In genomic region chr4:24266951-24267577, GRCh38 we compare ENCODE assay signal across 23 cellular contexts.
DNase-seq lines count a peak whose midpoint lies in the region; ATAC-seq and TF ChIP-seq lines count a peak whose summit lies in the region.
"Had no signal": no experiment of that assay in that cellular context is flagged by ENCODE, and none has a peak within 500 bp of the region (broad histone marks: within the 10 kb centered on the region; RNA-seq: fewer than 3 reads in every experiment).

No MANE protein-coding gene starts in this region.

- no peaks in the 10 kb centered on the region for H3K9me3 Mint-ChIP-seq in Caco-2 (ENCODE audit: unreplicated experiment)
- H3K9me3 Mint-ChIP-seq in activated T-helper 2 cell treated with anti-CD3 and anti-CD28 coated beads, Interferon-gamma antibody, Interleukin-2, Interleukin-4, amounts not matched to agents 10 μg/mL and 5 μg/mL and 100 μg/mL, durations not matched to agents 14 hours and 24 hours and 36 hours: no peaks in the 10 kb centered on the region
- H3K9me3 Mint-ChIP-seq: T-helper 1 cell treated with Interleukin-12 subunit alpha and Interleukin-12 subunit beta and Interleukin-4 antibody, amounts not matched to agents 30 μg/mL and 1 μg/mL, for 36 hours had no signal

- peaks cover 3% of the 10 kb centered on the region for H3K27me3 Mint-ChIP-seq in Caco-2 (ENCODE audit: insufficient read depth, unreplicated experiment)
- no peaks in the 10 kb centered on the region for H3K27me3 Mint-ChIP-seq in activated T-helper 2 cell treated with anti-CD3 and anti-CD28 coated beads, Interferon-gamma antibody, Interleukin-2, Interleukin-4, amounts not matched to agents 10 μg/mL and 5 μg/mL and 100 μg/mL, durations not matched to agents 14 hours and 24 hours and 36 hours (ENCODE audit: low read depth)

- peaks cover 13% of the 10 kb centered on the region; the same call in 1 of the 2 replicates for H3K4me1 ChIP-seq in Caco-2
- H3K4me1 ChIP-seq: sigmoid colon, uterus had no signal

- CTCF ChIA-PET in Caco-2 (lab: Charles Lee): no interaction called here

- no peaks in the 10 kb centered on the region for H3K27me3 ChIP-seq in Caco-2 (replicated peaks; ENCODE audit: control insufficient read depth, insufficient read depth, low read length)
- H3K27me3 ChIP-seq: ovary, sigmoid colon, uterus had no signal

- POLR2A ChIA-PET in Caco-2 (lab: Charles Lee): no interaction called here

- BruUV-seq in Caco-2 (replicated peaks; lab: Mats Ljungman, UMichigan): no TSS peak

- no peaks in the 10 kb centered on the region for H3K36me3 Mint-ChIP-seq in Caco-2 (ENCODE audit: insufficient read depth, unreplicated experiment)
- H3K36me3 Mint-ChIP-seq in activated T-helper 2 cell treated with anti-CD3 and anti-CD28 coated beads, Interferon-gamma antibody, Interleukin-2, Interleukin-4, amounts not matched to agents 10 μg/mL and 5 μg/mL and 100 μg/mL, durations not matched to agents 14 hours and 24 hours and 36 hours (ENCODE audit: low read depth): no peaks in the 10 kb centered on the region
- H3K36me3 Mint-ChIP-seq: CD8-positive, alpha-beta memory T cell; IgD-negative memory B cell had no signal

- peak overlapping the region; percentile 10 for H3K4me3 Mint-ChIP-seq in Caco-2 (ENCODE audit: unreplicated experiment)
- H3K4me3 Mint-ChIP-seq in activated T-helper 2 cell treated with anti-CD3 and anti-CD28 coated beads, Interferon-gamma antibody, Interleukin-2, Interleukin-4, amounts not matched to agents 10 μg/mL and 5 μg/mL and 100 μg/mL, durations not matched to agents 14 hours and 24 hours and 36 hours (ENCODE audit: low read depth): no peak overlapping the region
- H3K4me3 Mint-ChIP-seq: CD8-positive, alpha-beta memory T cell; IgD-negative memory B cell; T-helper 1 cell treated with Interleukin-12 subunit alpha and Interleukin-12 subunit beta and Interleukin-4 antibody, amounts not matched to agents 30 μg/mL and 1 μg/mL, for 36 hours had no signal

- H3K36me3 ChIP-seq in Caco-2 (ENCODE audit: control insufficient read depth, insufficient read depth, low read length): no peaks in the 10 kb centered on the region
- H3K36me3 ChIP-seq: ovary, sigmoid colon, uterus had no signal

- peak in 1 of 2 experiments; percentile 29 for DNase-seq in Caco-2
- peak; percentile 7 for DNase-seq in SW480 (ENCODE audit: low spot score)
- DNase-seq in fibroblast of mammary gland (ENCODE audit: low read depth): peak; percentile 35
- DNase-seq in omental fat pad (ENCODE audit: low spot score): no peak
- DNase-seq in stimulated activated CD4-positive, alpha-beta T cell treated with anti-CD3 and anti-CD28 coated beads, Interleukin-4, amount 100 ng/mL, for 1 hour: no peak
- DNase-seq in activated CD4-positive, alpha-beta T cell treated with anti-CD3 and anti-CD28 coated beads for 48 hours: no peak
- no peak for DNase-seq in activated T-helper 2 cell treated with anti-CD3 and anti-CD28 coated beads, Interferon-gamma antibody, Interleukin-2, Interleukin-4, amounts not matched to agents 10 μg/mL and 5 μg/mL and 100 μg/mL, durations not matched to agents 14 hours and 24 hours and 36 hours (ENCODE audit: low spot score)
- DNase-seq: activated CD4-positive, CD25-positive, alpha-beta regulatory T cell; caudate nucleus; CD8-positive, alpha-beta memory T cell; DND-41; effector CD8-positive, alpha-beta T cell; foreskin melanocyte; MV-4-11; ovary; SHP77; sigmoid colon; stimulated activated CD4-positive, alpha-beta T cell treated with anti-CD3 and anti-CD28 coated beads, Interleukin-1b, Interleukin-23, amount 100 ng/mL, for 48 hours; uterus had no signal

- peak overlapping the region; percentile 60 for H3K27ac Mint-ChIP-seq in Caco-2 (ENCODE audit: unreplicated experiment)
- H3K27ac Mint-ChIP-seq in activated T-helper 2 cell treated with anti-CD3 and anti-CD28 coated beads, Interferon-gamma antibody, Interleukin-2, Interleukin-4, amounts not matched to agents 10 μg/mL and 5 μg/mL and 100 μg/mL, durations not matched to agents 14 hours and 24 hours and 36 hours: no peak overlapping the region
- H3K27ac Mint-ChIP-seq: CD8-positive, alpha-beta memory T cell; IgD-negative memory B cell; T-helper 1 cell treated with Interleukin-12 subunit alpha and Interleukin-12 subunit beta and Interleukin-4 antibody, amounts not matched to agents 30 μg/mL and 1 μg/mL, for 36 hours had no signal

- intact Hi-C loops in Caco-2 (cut with micrococcal nuclease; ENCODE audit: unreplicated experiment): no loop called here
- intact Hi-C loops in activated T-helper 2 cell treated with anti-CD3 and anti-CD28 coated beads, Interferon-gamma antibody, Interleukin-2, Interleukin-4, amounts not matched to agents 10 μg/mL and 5 μg/mL and 100 μg/mL, durations not matched to agents 14 hours and 24 hours and 36 hours (cut with micrococcal nuclease): no loop called here

- ATAC-seq in omental fat pad (ENCODE audit: low FRiP score): peak; percentile 81
- no peak for ATAC-seq in GM18907 (IDR thresholded peaks at IDR 0.05; ENCODE audit: unreplicated experiment)
- ATAC-seq: left lobe of liver had no signal

- H3K4me1 Mint-ChIP-seq in Caco-2 (ENCODE audit: low read depth, unreplicated experiment): peaks cover 19% of the 10 kb centered on the region
- no peaks in the 10 kb centered on the region for H3K4me1 Mint-ChIP-seq in activated T-helper 2 cell treated with anti-CD3 and anti-CD28 coated beads, Interferon-gamma antibody, Interleukin-2, Interleukin-4, amounts not matched to agents 10 μg/mL and 5 μg/mL and 100 μg/mL, durations not matched to agents 14 hours and 24 hours and 36 hours (ENCODE audit: low read depth)
- H3K4me1 Mint-ChIP-seq: CD8-positive, alpha-beta memory T cell had no signal

- TF ChIP-seq CTCF in Caco-2 (IDR thresholded peaks at IDR 0.05; ENCODE audit: insufficient read depth in 1 of 2, low read depth in 1 of 2, low read length in 1 of 2, severe bottlenecking in 1 of 2, unreplicated experiment in 1 of 2): no peak
- TF ChIP-seq CTCF in fibroblast of mammary gland (conservative IDR thresholded peaks at IDR 0.05; ENCODE audit: control insufficient read depth, insufficient read depth, low read depth, low read length): no peak
- TF ChIP-seq CTCF in omental fat pad (IDR thresholded peaks at IDR 0.05): no peak

- H3K9me3 ChIP-seq in Caco-2: no peaks in the 10 kb centered on the region
- H3K9me3 ChIP-seq: ovary, sigmoid colon, uterus had no signal

- H3K4me3 ChIP-seq in Caco-2 (ENCODE audit: low read depth, low read length): no peak overlapping the region
- no peak overlapping the region for H3K4me3 ChIP-seq in fibroblast of mammary gland (ENCODE audit: control insufficient read depth, low read depth, low read length)
- H3K4me3 ChIP-seq: ovary, sigmoid colon, uterus had no signal

Comparison
In these comparisons a context has a peak if more than half of its experiments do, and no peak if none do; other contexts are left out.
1. DNase-seq: peak in SW480 (single experiment) and fibroblast of mammary gland (single experiment); none in omental fat pad (single experiment), stimulated activated CD4-positive, alpha-beta T cell treated with anti-CD3 and anti-CD28 coated beads, Interleukin-4, amount 100 ng/mL, for 1 hour (single experiment), activated CD4-positive, alpha-beta T cell treated with anti-CD3 and anti-CD28 coated beads for 48 hours (single experiment) and activated T-helper 2 cell treated with anti-CD3 and anti-CD28 coated beads, Interferon-gamma antibody, Interleukin-2, Interleukin-4, amounts not matched to agents 10 μg/mL and 5 μg/mL and 100 μg/mL, durations not matched to agents 14 hours and 24 hours and 36 hours (single experiment).